ENCODE assay signal across 19 cellular contexts in the genomic region with DNA sequence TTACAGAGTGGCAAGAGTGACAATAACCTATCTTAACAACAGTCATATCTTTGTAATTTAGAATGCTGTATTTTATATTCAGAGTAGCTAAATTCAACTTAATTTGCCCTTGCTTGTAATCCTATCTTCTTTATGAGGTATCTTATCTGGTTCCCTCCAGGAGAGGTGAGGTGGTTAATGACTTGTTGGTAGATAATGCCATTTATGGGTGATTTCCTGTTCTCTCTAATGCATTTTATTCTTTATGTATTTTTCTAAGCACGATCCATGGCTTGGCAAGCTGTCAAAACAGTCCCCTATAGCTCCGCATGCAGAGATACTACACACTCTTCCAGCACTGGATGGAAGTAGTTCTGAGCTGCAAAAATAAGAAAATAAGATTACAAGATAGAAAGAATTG.
"Had no signal": no experiment of that assay in that cellular context is flagged by ENCODE, and none has a peak within 500 bp of the region (broad histone marks: within the 10 kb centered on the region; RNA-seq: fewer than 3 reads in every experiment).

No MANE protein-coding gene starts in this region.

- H3K79me2 ChIP-seq: parathyroid adenoma had no signal

- H3K4me1 ChIP-seq: parathyroid adenoma, thyroid gland, upper lobe of right lung had no signal

- H3K27ac ChIP-seq: epithelial cell of prostate, left ventricle myocardium inferior, parathyroid adenoma, thyroid gland, upper lobe of right lung had no signal

- H3K36me3 ChIP-seq: gastroesophageal sphincter, left ventricle myocardium inferior, thyroid gland, upper lobe of right lung had no signal

- H3K4me3 ChIP-seq: gastroesophageal sphincter, left ventricle myocardium inferior, thyroid gland, upper lobe of right lung had no signal

- H3K27me3 ChIP-seq: gastroesophageal sphincter, thyroid gland, upper lobe of right lung had no signal

- H3K4me3 Mint-ChIP-seq: activated T-helper 17 cell treated with anti-CD3 and anti-CD28 coated beads, Interleukin-2, amount 50 U/mL, for 72 hours; brain; mesothelial cell of epicardium; natural killer cell; WTC11 had no signal

- H3K36me3 Mint-ChIP-seq: activated naive CD4-positive, alpha-beta T cell treated with anti-CD3 and anti-CD28 coated beads, Interleukin-2, amount 50 U/mL, for 72 hours; brain; mesothelial cell of epicardium; natural killer cell; WTC11 had no signal

- ATAC-seq: activated naive CD4-positive, alpha-beta T cell treated with anti-CD3 and anti-CD28 coated beads, Interleukin-2, amount 50 U/mL, for 72 hours; activated T-helper 17 cell treated with anti-CD3 and anti-CD28 coated beads, Interleukin-2, amount 50 U/mL, for 72 hours; gastroesophageal sphincter; natural killer cell; right cardiac atrium; stimulated activated naive CD8-positive, alpha-beta T cell treated with anti-CD3 and anti-CD28 coated beads, Interleukin-15, Interleukin-2, amounts not matched to agents 100 U/mL and 50 U/mL, for 24 hours; upper lobe of right lung; WTC11 had no signal

- H3K9me3 Mint-ChIP-seq: activated naive CD4-positive, alpha-beta T cell treated with anti-CD3 and anti-CD28 coated beads, Interleukin-2, amount 50 U/mL, for 72 hours; activated T-helper 17 cell treated with anti-CD3 and anti-CD28 coated beads, Interleukin-2, amount 50 U/mL, for 72 hours; natural killer cell; WTC11 had no signal

- DNase-seq: activated T-cell treated with anti-CD3 and anti-CD28 coated beads, Interleukin-2, amount 50 U/mL, for 1 hour; aorta; head of caudate nucleus; hypothalamus; left ventricle myocardium inferior; natural killer cell; right cardiac atrium; stimulated activated CD4-positive, alpha-beta T cell treated with anti-CD3 and anti-CD28 coated beads, Interleukin-4, amount 100 ng/mL, for 4 hours; stimulated activated naive CD8-positive, alpha-beta T cell treated with anti-CD3 and anti-CD28 coated beads, Interleukin-15, Interleukin-2, amounts not matched to agents 100 U/mL and 50 U/mL, for 24 hours; thyroid gland; upper lobe of right lung had no signal

- H3K27ac Mint-ChIP-seq: activated naive CD4-positive, alpha-beta T cell treated with anti-CD3 and anti-CD28 coated beads, Interleukin-2, amount 50 U/mL, for 72 hours; activated T-helper 17 cell treated with anti-CD3 and anti-CD28 coated beads, Interleukin-2, amount 50 U/mL, for 72 hours; mesothelial cell of epicardium; natural killer cell; WTC11 had no signal

- H3K4me1 Mint-ChIP-seq: activated T-helper 17 cell treated with anti-CD3 and anti-CD28 coated beads, Interleukin-2, amount 50 U/mL, for 72 hours; natural killer cell had no signal

- H3K9ac ChIP-seq: parathyroid adenoma had no signal

- H3K9me3 ChIP-seq: left ventricle myocardium inferior, thyroid gland, upper lobe of right lung had no signal
